ENCODE assay signal across 32 cellular contexts in the genomic region with DNA sequence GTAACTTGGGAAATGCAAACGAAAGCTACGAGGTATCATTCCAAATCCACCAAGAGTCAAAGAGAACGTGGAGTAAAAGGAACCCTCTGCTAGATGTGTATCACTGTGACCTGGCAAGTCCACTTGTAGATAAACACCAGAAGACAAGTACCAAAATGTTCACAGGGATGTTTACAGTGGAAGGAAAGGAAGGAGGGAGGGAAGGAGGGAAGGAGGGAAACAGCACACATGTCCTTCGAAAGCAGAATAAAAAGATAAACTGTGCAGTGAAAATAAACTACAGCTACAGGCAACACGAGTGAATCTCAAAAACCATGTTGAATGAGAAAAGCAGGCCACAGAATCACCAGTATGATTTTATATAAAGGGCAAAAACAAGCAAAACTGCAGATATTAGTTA. TPM values are rescaled to one million over a fixed set of nuclear protein-coding genes. Genes with fewer than 3 reads are reported as not detected.
DNase-seq lines count a peak whose midpoint lies in the region; ATAC-seq, FAIRE-seq and TF ChIP-seq lines count a peak whose summit lies in the region.
"Had no signal": no experiment of that assay in that cellular context is flagged by ENCODE, and none has a peak within 500 bp of the region (broad histone marks: within the 10 kb centered on the region; RNA-seq: fewer than 3 reads in every experiment).

No MANE protein-coding gene starts in this region.

- H3K4me1 ChIP-seq in muscle layer of colon (ENCODE audit: insufficient read depth, low read length): peaks cover 3% of the 10 kb centered on the region
- no peaks in the 10 kb centered on the region for H3K4me1 ChIP-seq in transverse colon
- H3K4me1 ChIP-seq: body of pancreas had no signal

- TF ChIP-seq POLR2A in transverse colon (IDR thresholded peaks at IDR 0.05): no peak

- H3K27me3 ChIP-seq in muscle layer of colon (ENCODE audit: control insufficient read depth in 1 of 2, insufficient read depth in 2 of 2, low read length in 2 of 2): no peaks in the 10 kb centered on the region
- no peaks in the 10 kb centered on the region for H3K27me3 ChIP-seq in transverse colon
- H3K27me3 ChIP-seq in CD4-positive, alpha-beta T cell (ENCODE audit: control insufficient read depth, insufficient read depth, low read length): no peaks in the 10 kb centered on the region
- H3K27me3 ChIP-seq: body of pancreas, upper lobe of left lung had no signal

- CTCF ChIA-PET in CD4-positive, alpha-beta T cell (lab: Charles Lee): interaction anchor here (1.0 kb wide), 1 partner anchor 37 kb away, joined by 3 read pairs; no protein-coding TSS in a partner anchor

- no peak overlapping the region for H3K9ac ChIP-seq in muscle layer of colon (ENCODE audit: low read length)

- ATAC-seq in CD4-positive, alpha-beta T cell (ENCODE audit: poor library complexity): no peak
- ATAC-seq: body of pancreas; left ventricle myocardium superior; naive thymus-derived CD8-positive, alpha-beta T cell; Panc1; SK-N-SH treated with all-trans-retinoic acid at 6 μM for 48 hours had no signal

- in situ Hi-C loops in transverse colon (cut with MboI; ENCODE audit: low pct_ligation_motif_present in 1 of 4, low pct_unique_long_range_greater_than_20kb in 1 of 4, low sequenced_read_pairs in 3 of 4): no loop called here

- 62 to 81% methylated on average over 4 to 5 of the region's 5 CpGs for WGBS in transverse colon (ENCODE audit: low coverage in 1 of 2), 2 donors

- intact Hi-C loops in transverse colon (cut with DNase I; ENCODE audit: low total_unique reads): no loop called here
- intact Hi-C loops in CD4-positive, alpha-beta T cell (cut with DNase I, micrococcal nuclease): loop anchor here in 1 of 2 experiments (10.0 kb wide), 1 partner anchor 509 kb away; no protein-coding TSS in a partner anchor

- POLR2A ChIA-PET in CD4-positive, alpha-beta T cell (lab: Charles Lee): no interaction called here

- peak overlapping the region; percentile 24 for H3K27ac Mint-ChIP-seq in T-helper 1 cell treated with Interleukin-12 subunit alpha and Interleukin-12 subunit beta and Interleukin-4 antibody, amounts not matched to agents 30 μg/mL and 1 μg/mL, for 36 hours
- H3K27ac Mint-ChIP-seq in CD4-positive, alpha-beta T cell: no peak overlapping the region
- H3K27ac Mint-ChIP-seq: activated CD4-positive, alpha-beta T cell treated with anti-CD3 and anti-CD28 coated beads, Interleukin-2, amount 10 ng/mL, durations not matched to agents 24 days and 14 days; progenitor cell of endocrine pancreas had no signal

- no peaks in the 10 kb centered on the region for H3K27me3 Mint-ChIP-seq in T-helper 1 cell treated with Interleukin-12 subunit alpha and Interleukin-12 subunit beta and Interleukin-4 antibody, amounts not matched to agents 30 μg/mL and 1 μg/mL, for 36 hours (ENCODE audit: low read depth)
- no peaks in the 10 kb centered on the region for H3K27me3 Mint-ChIP-seq in CD4-positive, alpha-beta T cell
- H3K27me3 Mint-ChIP-seq: activated CD4-positive, alpha-beta T cell treated with anti-CD3 and anti-CD28 coated beads, Interleukin-2, amount 10 ng/mL, durations not matched to agents 24 days and 14 days; naive thymus-derived CD8-positive, alpha-beta T cell; progenitor cell of endocrine pancreas had no signal

- no peaks in the 10 kb centered on the region for H3K4me1 Mint-ChIP-seq in T-helper 1 cell treated with Interleukin-12 subunit alpha and Interleukin-12 subunit beta and Interleukin-4 antibody, amounts not matched to agents 30 μg/mL and 1 μg/mL, for 36 hours (ENCODE audit: low read depth)
- H3K4me1 Mint-ChIP-seq in CD4-positive, alpha-beta T cell (ENCODE audit: low read depth): no peaks in the 10 kb centered on the region
- H3K4me1 Mint-ChIP-seq: activated CD4-positive, alpha-beta T cell treated with anti-CD3 and anti-CD28 coated beads, Interleukin-2, amount 10 ng/mL, durations not matched to agents 24 days and 14 days had no signal

- DNase-seq in T-helper 1 cell (no peak), transverse colon (no peak), NCI-H146 treated with DMSO at 0.1 percent for 48 hours (lab: John Stamatoyannopoulos, UW; ENCODE audit: unreplicated experiment) (no peak), NCI-H1436 treated with DMSO at 0.1 percent for 48 hours (lab: John Stamatoyannopoulos, UW) (no peak)
- no peak for DNase-seq in CD4-positive, alpha-beta T cell
- DNase-seq: activated naive CD4-positive, alpha-beta T cell treated with Interleukin-2 at 50 U/mL for 16 hours; activated T-cell treated with anti-CD3 and anti-CD28 coated beads, Interleukin-2, amount 50 U/mL, for 48 hours; body of pancreas; cerebellar nuclear complex; dermis blood vessel endothelial cell; HCEC 1CT; left ventricle myocardium superior; MV-4-11; naive thymus-derived CD8-positive, alpha-beta T cell; NCI-H1436; NCI-H345; NCI-H748 treated with DMSO at 0.1 percent for 48 hours; nucleus accumbens; Right ventricle myocardium superior; stimulated activated CD4-positive, alpha-beta T cell treated with anti-CD3 and anti-CD28 coated beads, Interleukin-4, amount 100 ng/mL, for 24 hours; upper lobe of left lung had no signal

- peak overlapping the region; percentile 49 for H3K27ac ChIP-seq in muscle layer of colon (ENCODE audit: low read depth, low read length)
- H3K27ac ChIP-seq in transverse colon: peak overlapping the region in 3 of 4 donors; percentile 14 to 53 (median 53)
- no peak overlapping the region for H3K27ac ChIP-seq in CD4-positive, alpha-beta T cell (ENCODE audit: low read depth, low read length)
- H3K27ac ChIP-seq: 22Rv1, body of pancreas, C4-2B, HL-60 had no signal

- peaks cover 15% of the 10 kb centered on the region for H3K36me3 Mint-ChIP-seq in T-helper 1 cell treated with Interleukin-12 subunit alpha and Interleukin-12 subunit beta and Interleukin-4 antibody, amounts not matched to agents 30 μg/mL and 1 μg/mL, for 36 hours (ENCODE audit: low read depth)
- peaks cover 72% of the 10 kb centered on the region for H3K36me3 Mint-ChIP-seq in CD4-positive, alpha-beta T cell (ENCODE audit: low read depth)

- H3K4me3 Mint-ChIP-seq in T-helper 1 cell treated with Interleukin-12 subunit alpha and Interleukin-12 subunit beta and Interleukin-4 antibody, amounts not matched to agents 30 μg/mL and 1 μg/mL, for 36 hours: no peak overlapping the region
- H3K4me3 Mint-ChIP-seq in CD4-positive, alpha-beta T cell: no peak overlapping the region
- H3K4me3 Mint-ChIP-seq: activated CD4-positive, alpha-beta T cell treated with anti-CD3 and anti-CD28 coated beads, Interleukin-2, amount 10 ng/mL, durations not matched to agents 24 days and 14 days; naive thymus-derived CD8-positive, alpha-beta T cell had no signal

- H3K9me3 Mint-ChIP-seq in T-helper 1 cell treated with Interleukin-12 subunit alpha and Interleukin-12 subunit beta and Interleukin-4 antibody, amounts not matched to agents 30 μg/mL and 1 μg/mL, for 36 hours: no peaks in the 10 kb centered on the region
- no peaks in the 10 kb centered on the region for H3K9me3 Mint-ChIP-seq in CD4-positive, alpha-beta T cell
- H3K9me3 Mint-ChIP-seq: activated CD4-positive, alpha-beta T cell treated with anti-CD3 and anti-CD28 coated beads, Interleukin-2, amount 10 ng/mL, durations not matched to agents 24 days and 14 days; naive thymus-derived CD8-positive, alpha-beta T cell had no signal

- TF ChIP-seq EP300 in transverse colon (IDR thresholded peaks at IDR 0.05; ENCODE audit: low read depth): no peak

- H3K36me3 ChIP-seq in muscle layer of colon (ENCODE audit: insufficient read depth, low read length): peaks cover 24% of the 10 kb centered on the region
- H3K36me3 ChIP-seq in transverse colon: peaks cover 0 to 14% (median 6%) of the 10 kb centered on the region in 4 donors

- peak; percentile 29 for FAIRE-seq in endometrium (lab: Jason Lieb, UNC)
- FAIRE-seq: islet of Langerhans had no signal

- H3K9me3 ChIP-seq in muscle layer of colon (ENCODE audit: low read length) (no peaks in the 10 kb centered on the region), transverse colon (no peaks in the 10 kb centered on the region)
- H3K9me3 ChIP-seq in CD4-positive, alpha-beta T cell (ENCODE audit: control insufficient read depth, low read length): no peaks in the 10 kb centered on the region
- H3K9me3 ChIP-seq: body of pancreas, upper lobe of left lung had no signal

- H3K4me3 ChIP-seq in muscle layer of colon (ENCODE audit: low read depth in 1 of 2, low read length in 2 of 2) (no peak overlapping the region), transverse colon (no peak overlapping the region)
- H3K4me3 ChIP-seq: body of pancreas, upper lobe of left lung had no signal

- TF ChIP-seq CTCF in transverse colon (IDR thresholded peaks at IDR 0.05): no peak
- TF ChIP-seq CTCF in CD4-positive, alpha-beta T cell (IDR thresholded peaks at IDR 0.05): no peak

RNA-seq across cellular contexts. Expression of a gene that starts 59.9 kb away (rescaled TPM):
- total RNA-seq in transverse colon: 10 to 100 TPM; 11.9 to 82.7 (median 31.2) TPM
- 100 to 1,000 TPM; 104 to 119 TPM for total RNA-seq in CD4-positive, alpha-beta T cell
